In the genomic region with DNA sequence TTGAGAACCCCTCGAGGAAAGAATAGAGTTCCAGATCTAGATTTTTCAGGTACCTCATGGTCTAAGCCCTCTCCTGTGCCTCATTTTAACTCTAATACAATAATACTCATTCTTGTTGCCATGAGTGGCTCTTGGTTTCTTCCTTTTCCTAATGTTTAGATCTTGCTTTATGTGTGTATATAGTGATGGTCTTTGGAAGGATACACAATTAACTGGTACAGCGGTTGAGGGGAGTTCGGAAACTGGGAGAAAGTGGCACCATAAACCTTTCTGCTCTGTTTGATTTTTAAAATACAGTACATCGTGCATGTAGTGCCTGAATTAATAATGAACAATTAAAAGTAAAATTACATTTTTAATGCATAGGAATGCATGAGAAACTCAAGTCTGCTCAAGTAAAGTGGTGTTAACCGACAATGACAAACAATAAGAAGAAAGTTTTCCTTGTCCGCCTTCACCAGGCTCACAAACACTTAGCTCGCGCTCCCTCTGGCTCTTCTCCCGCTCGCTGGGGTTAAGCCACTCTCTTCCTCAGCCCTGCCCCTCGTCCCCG, we compare ENCODE assay signal across 8 cellular contexts. TPM values are rescaled to one million over a fixed set of nuclear protein-coding genes. Genes with fewer than 3 reads are reported as not detected.
DNase-seq lines count a peak whose midpoint lies in the region; ATAC-seq and TF ChIP-seq lines count a peak whose summit lies in the region.

No MANE protein-coding gene starts in this region.

- peak; percentile 81; the same call in 1 of the 2 replicates for TF ChIP-seq POLR2A in Raji (IDR thresholded peaks at IDR 0.05; ENCODE audit: insufficient read depth, low read depth, low read length)
- no peak for TF ChIP-seq POLR2A in gastroesophageal sphincter (IDR thresholded peaks at IDR 0.05)

- no peaks in the 10 kb centered on the region for H3K36me3 ChIP-seq in gastroesophageal sphincter

- 1 to 2% methylated on average over 12 of the region's 12 CpGs for WGBS in gastroesophageal sphincter (ENCODE audit: low coverage in 1 of 2), 2 donors

- peak overlapping the region; percentile 74 to 86 for H3K4me3 ChIP-seq in gastroesophageal sphincter

- no peak for DNase-seq in activated naive CD4-positive, alpha-beta T cell treated with Interleukin-2 at 50 U/mL for 16 hours
- peak; percentile 16 for DNase-seq in superior temporal gyrus (ENCODE audit: extremely low spot score)
- no peak for DNase-seq in hippocampal formation (lab: John Stamatoyannopoulos, UW)
- DNase-seq in stimulated activated CD4-positive, alpha-beta T cell treated with anti-CD3 and anti-CD28 coated beads, Interleukin-4, amount 100 ng/mL, for 24 hours: no peak
- no peak for DNase-seq in effector CD8-positive, alpha-beta T cell (lab: John Stamatoyannopoulos, UW)

- TF ChIP-seq CTCF in gastroesophageal sphincter (IDR thresholded peaks at IDR 0.05): no peak

- H3K4me1 Mint-ChIP-seq in activated naive CD4-positive, alpha-beta T cell treated with anti-CD3 and anti-CD28 coated beads, Interleukin-2, amount 50 U/mL, for 24 hours: peaks cover 42% of the 10 kb centered on the region

- H3K36me3 Mint-ChIP-seq in activated naive CD4-positive, alpha-beta T cell treated with anti-CD3 and anti-CD28 coated beads, Interleukin-2, amount 50 U/mL, for 24 hours: peaks cover 4% of the 10 kb centered on the region

- H3K9me3 ChIP-seq in gastroesophageal sphincter: no peaks in the 10 kb centered on the region

- no peak for TF ChIP-seq EP300 in gastroesophageal sphincter (IDR thresholded peaks at IDR 0.05)

- H3K27ac ChIP-seq in gastroesophageal sphincter: peak overlapping the region; percentile 41 to 100 (median 98)

- no peak for ATAC-seq in gastroesophageal sphincter

- H3K27ac Mint-ChIP-seq in activated naive CD4-positive, alpha-beta T cell treated with anti-CD3 and anti-CD28 coated beads, Interleukin-2, amount 50 U/mL, for 24 hours: peak overlapping the region; percentile 71

- H3K4me1 ChIP-seq in gastroesophageal sphincter: peaks cover 4 to 36% (median 10%) of the 10 kb centered on the region in 3 donors

- H3K9me3 Mint-ChIP-seq in activated naive CD4-positive, alpha-beta T cell treated with anti-CD3 and anti-CD28 coated beads, Interleukin-2, amount 50 U/mL, for 24 hours: no peaks in the 10 kb centered on the region

- no peaks in the 10 kb centered on the region for H3K27me3 Mint-ChIP-seq in activated naive CD4-positive, alpha-beta T cell treated with anti-CD3 and anti-CD28 coated beads, Interleukin-2, amount 50 U/mL, for 24 hours

- H3K4me3 Mint-ChIP-seq in activated naive CD4-positive, alpha-beta T cell treated with anti-CD3 and anti-CD28 coated beads, Interleukin-2, amount 50 U/mL, for 24 hours: peak overlapping the region; percentile 98

- no peaks in the 10 kb centered on the region for H3K27me3 ChIP-seq in gastroesophageal sphincter

RNA-seq across cellular contexts. Expression of a gene that starts 0.4 kb away (rescaled TPM):
- total RNA-seq in gastroesophageal sphincter: 10 to 100 TPM; 83.8 to 93.7 (median 90.6) TPM

RNA-seq across cellular contexts. Expression of a gene that starts 21.1 kb away (rescaled TPM):
- total RNA-seq in gastroesophageal sphincter: 10 to 100 TPM in 2 of 4 donors, 1 to 10 TPM in 2; 7.5 to 18.8 (median 10.1) TPM

RNA-seq across cellular contexts. Expression of a gene that starts 37.9 kb away (rescaled TPM):
- under 1 TPM in 1 of 4 donors, not detected in 3; 0.40 TPM for total RNA-seq in gastroesophageal sphincter
